1 cellular context compared by ENCODE assay signal in genomic region chr16:362702-362999, GRCh38.
TF ChIP-seq lines count a peak whose summit lies in the region.

No MANE protein-coding gene starts in this region.

TF ChIP-seq in HepG2, 621 proteins besides CTCF, POLR2A, EP300 and RAD21:
- 0 out of 2 replicates have a peak, but pooled peaks have one; percentile 50 for TF ChIP-seq ZNF563 (CRISPR knock-in tag; IDR thresholded peaks at IDR 0.05)
